Comparison of ENCODE assay signal across 1 cellular context in genomic region chr1:111220302-111220890, GRCh38.
TF ChIP-seq lines count a peak whose summit lies in the region.

No MANE protein-coding gene starts in this region.

TF ChIP-seq in GM12878, 131 proteins besides CTCF, POLR2A, EP300 and RAD21:
- peak; percentile 85 for TF ChIP-seq POLR2AphosphoS5 (IDR thresholded peaks at IDR 0.05; ENCODE audit: low read length)
- TF ChIP-seq, protein P1, sequence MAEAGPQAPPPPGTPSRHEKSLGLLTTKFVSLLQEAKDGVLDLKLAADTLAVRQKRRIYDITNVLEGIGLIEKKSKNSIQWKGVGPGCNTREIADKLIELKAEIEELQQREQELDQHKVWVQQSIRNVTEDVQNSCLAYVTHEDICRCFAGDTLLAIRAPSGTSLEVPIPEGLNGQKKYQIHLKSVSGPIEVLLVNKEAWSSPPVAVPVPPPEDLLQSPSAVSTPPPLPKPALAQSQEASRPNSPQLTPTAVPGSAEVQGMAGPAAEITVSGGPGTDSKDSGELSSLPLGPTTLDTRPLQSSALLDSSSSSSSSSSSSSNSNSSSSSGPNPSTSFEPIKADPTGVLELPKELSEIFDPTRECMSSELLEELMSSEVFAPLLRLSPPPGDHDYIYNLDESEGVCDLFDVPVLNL (IDR thresholded peaks at IDR 0.05; ENCODE audit: low read depth, low read length) = no peak
- TF ChIP-seq BHLHE40 (IDR thresholded peaks at IDR 0.05; ENCODE audit: borderline replicate concordance in 1 of 2, low read depth in 2 of 2, low read length in 1 of 2) = no peak
- TF ChIP-seq CBX5 (IDR thresholded peaks at IDR 0.05; ENCODE audit: low read depth) = no peak
- 0 out of 2 replicates have a peak, but pooled peaks have one; percentile 4 for TF ChIP-seq TAF1 (IDR thresholded peaks at IDR 0.05; ENCODE audit: borderline replicate concordance, low read depth, low read length)
- no peak for TF ChIP-seq ZBTB4 (CRISPR knock-in tag; IDR thresholded peaks at IDR 0.05)
- no peak for TF ChIP-seq RELA (IDR thresholded peaks at IDR 0.05; ENCODE audit: borderline replicate concordance, partially characterized antibody)
- 0 out of 2 replicates have a peak, but pooled peaks have one; percentile 41 for TF ChIP-seq POLR2AphosphoS2 (IDR thresholded peaks at IDR 0.05; ENCODE audit: low read depth, low read length)
- TF ChIP-seq CREM (IDR thresholded peaks at IDR 0.05; ENCODE audit: low read depth) = peak; percentile 9; the same call in 1 of the 2 replicates
- no peak for TF ChIP-seq MXI1 (IDR thresholded peaks at IDR 0.05; ENCODE audit: low read depth, low read length)
- TF ChIP-seq DPF2 (IDR thresholded peaks at IDR 0.05) = no peak
- TF ChIP-seq SUZ12 (IDR thresholded peaks at IDR 0.05; ENCODE audit: unreplicated experiment) = no peak
- TF ChIP-seq YY1 (IDR thresholded peaks at IDR 0.05; ENCODE audit: low read depth, low read length) = 0 out of 2 replicates have a peak, but pooled peaks have one; percentile 7
- TF ChIP-seq USF1 (IDR thresholded peaks at IDR 0.05; ENCODE audit: borderline replicate concordance, extremely low read length, insufficient read depth, low read depth, low read length) = no peak
